In genomic region chr14:102697125-102697900, GRCh38 we compare ENCODE assay signal across 15 cellular contexts.
A peak's percentile ranks its signal among the peaks of the same experiment; 100 is the strongest.
DNase-seq lines count a peak whose midpoint lies in the region; ATAC-seq, FAIRE-seq and TF ChIP-seq lines count a peak whose summit lies in the region.
"Had no signal": no experiment of that assay in that cellular context is flagged by ENCODE, and none has a peak within 500 bp of the region (broad histone marks: within the 10 kb centered on the region; RNA-seq: fewer than 3 reads in every experiment).

No MANE protein-coding gene starts in this region.

- POLR2A ChIA-PET in endothelial cell of umbilical vein (lab: Charles Lee) (interaction anchor here (0.6 kb wide), 1 partner anchor 11 kb away, joined by 4 read pairs; no protein-coding TSS in a partner anchor), SK-N-SH (lab: Yijun Ruan, JAX) (interaction anchor here (0.5 kb wide), 1 partner anchor 103 kb away, joined by 6 read pairs; no protein-coding TSS in a partner anchor)

- CTCF ChIA-PET in endothelial cell of umbilical vein (lab: Charles Lee): interaction anchor here (0.5 to 5.0 kb wide), 7 partner anchors 8 to 335 kb away, joined by 3 to 59 read pairs (median 4); no protein-coding TSS in a partner anchor
- CTCF ChIA-PET in SK-N-SH (lab: Yijun Ruan, JAX): interaction anchor here (0.9 to 4.7 kb wide), 2 partner anchors 77 to 595 kb away, joined by 3 to 66 read pairs; no protein-coding TSS in a partner anchor

- 32 to 45% (median 34%) methylated on average over 8 of the region's 8 CpGs for WGBS in psoas muscle, 3 donors
- 82% methylated on average over 8 of the region's 8 CpGs for WGBS in SK-N-SH (ENCODE audit: low lambda C conversion rate)

- H3F3A ChIP-seq in SK-N-SH (replicated peaks; ENCODE audit: insufficient read depth): peaks cover 14% of the 10 kb centered on the region

- H3K4me2 ChIP-seq in endothelial cell of umbilical vein (ENCODE audit: insufficient read depth, low read length) (no peak overlapping the region), SK-N-SH (no peak overlapping the region)

- dilution Hi-C loops in endothelial cell of umbilical vein (cut with MboI; ENCODE audit: extremely low pct_ligation_motif_present, low sequenced_read_pairs): no loop called here

- TF ChIP-seq POLR2A in endothelial cell of umbilical vein (IDR thresholded peaks at IDR 0.05; ENCODE audit: low read depth, low read length): no peak

- intact Hi-C loops in Right ventricle myocardium inferior (cut with DNase I) (loop anchor here (10.0 kb wide), 2 partner anchors 103 to 377 kb away; partner anchors contain the start of gene RCOR1), cardiac septum (cut with DNase I) (loop anchor here (5.0 to 10.0 kb wide), 2 partner anchors 173 to 220 kb away; no protein-coding TSS in a partner anchor), endothelial cell of umbilical vein (cut with micrococcal nuclease) (no loop called here), psoas muscle (cut with DNase I) (loop anchor here (5.0 to 10.0 kb wide), 2 partner anchors 220 to 377 kb away; no protein-coding TSS in a partner anchor)

- H4K20me1 ChIP-seq in endothelial cell of umbilical vein (replicated peaks; ENCODE audit: control insufficient read depth, extremely low read depth, insufficient read depth, low read length) (no peaks in the 10 kb centered on the region), SK-N-SH (ENCODE audit: insufficient read depth) (peaks cover 51% of the 10 kb centered on the region)

- BruUV-seq in endothelial cell of umbilical vein (replicated peaks; lab: Mats Ljungman, UMichigan): no TSS peak

- H3K9me3 ChIP-seq in endothelial cell of umbilical vein (replicated peaks; ENCODE audit: control insufficient read depth, insufficient read depth, low read length): no peaks in the 10 kb centered on the region
- no peaks in the 10 kb centered on the region for H3K9me3 ChIP-seq in psoas muscle
- no peaks in the 10 kb centered on the region for H3K9me3 ChIP-seq in SK-N-SH
- H3K9me3 ChIP-seq: left lung had no signal

- DNase-seq in Right ventricle myocardium inferior (ENCODE audit: missing footprints) (no peak), cardiac septum (ENCODE audit: low spot score) (no peak), NCI-H146 (lab: John Stamatoyannopoulos, UW) (peak; percentile 70), endothelial cell of umbilical vein (ENCODE audit: low read depth, low spot score) (peak; percentile 19), psoas muscle (no peak), SK-N-SH (no peak), G401 (ENCODE audit: low spot score) (no peak)
- DNase-seq: activated CD4-positive, alpha-beta memory T cell treated with anti-CD3 and anti-CD28 coated beads, Interleukin-2, amount 10 ng/mL, durations not matched to agents 7 days and 5 days; Kasumi-1; left lung; natural killer cell; NCI-H1694; NCI-H446 treated with DMSO at 0.1 percent for 48 hours had no signal

- in situ Hi-C loops in G401 (cut with HindIII; ENCODE audit: low sequenced_read_pairs): no loop called here

- H2AFZ ChIP-seq in endothelial cell of umbilical vein (ENCODE audit: low read depth, low read length) (no peak overlapping the region), SK-N-SH (ENCODE audit: low read depth) (no peak overlapping the region)

- H3K36me3 ChIP-seq in endothelial cell of umbilical vein (ENCODE audit: control insufficient read depth in 2 of 2, extremely low read depth in 1 of 2, insufficient read depth in 2 of 2, low read length in 2 of 2): no peaks in the 10 kb centered on the region
- H3K36me3 ChIP-seq in psoas muscle (ENCODE audit: insufficient read depth in 1 of 2, low read depth in 1 of 2): peaks cover 0 to 8% of the 10 kb centered on the region in 2 donors
- H3K36me3 ChIP-seq in SK-N-SH (replicated peaks in 1 of 2; ENCODE audit: control insufficient read depth in 1 of 2, insufficient read depth in 2 of 2, low read length in 1 of 2): peaks cover 0 to 10% of the 10 kb centered on the region in 2 experiments

- H3K79me2 ChIP-seq in endothelial cell of umbilical vein (ENCODE audit: control insufficient read depth, insufficient read depth, low read length): peaks cover 40% of the 10 kb centered on the region
- H3K79me2 ChIP-seq in SK-N-SH (ENCODE audit: insufficient read depth): peaks cover 56% of the 10 kb centered on the region

- H3K27ac ChIP-seq in endothelial cell of umbilical vein (ENCODE audit: insufficient read depth, low read depth, low read length): no peak overlapping the region
- H3K27ac ChIP-seq in psoas muscle: no peak overlapping the region
- H3K27ac ChIP-seq in SK-N-SH (ENCODE audit: low read depth in 2 of 2, low read length in 1 of 2): no peak overlapping the region
- H3K27ac ChIP-seq: left lung had no signal

- H3K4me3 ChIP-seq in endothelial cell of umbilical vein (replicated peaks in 1 of 3; ENCODE audit: insufficient read depth in 1 of 3, low read depth in 1 of 3, low read length in 3 of 3) (no peak overlapping the region), psoas muscle (no peak overlapping the region), SK-N-SH (ENCODE audit: low read depth in 2 of 2, low read length in 1 of 2) (no peak overlapping the region)
- H3K4me3 ChIP-seq: left lung had no signal

- H3K4me1 ChIP-seq in endothelial cell of umbilical vein (ENCODE audit: control insufficient read depth, extremely low read depth, insufficient read depth, low read length) (peaks cover 18% of the 10 kb centered on the region), psoas muscle (peaks cover 21% of the 10 kb centered on the region), SK-N-SH (ENCODE audit: control insufficient read depth in 1 of 2, insufficient read depth in 2 of 2, low read depth in 1 of 2, low read length in 1 of 2) (peaks cover 0 to 27% of the 10 kb centered on the region in 2 experiments; a peak in 3 of 4 replicates)

- H3K9ac ChIP-seq in endothelial cell of umbilical vein (replicated peaks; ENCODE audit: extremely low read depth, insufficient read depth, low read length) (no peak overlapping the region), SK-N-SH (no peak overlapping the region)

- no peak for TF ChIP-seq EP300 in SK-N-SH (IDR thresholded peaks at IDR 0.05; ENCODE audit: borderline replicate concordance in 1 of 2, low read depth in 1 of 2, low read length in 1 of 2)

- peak; percentile 26 for FAIRE-seq in endothelial cell of umbilical vein (lab: Jason Lieb, UNC)
- FAIRE-seq: D721Med had no signal

- no peaks in the 10 kb centered on the region for H3K9me1 ChIP-seq in endothelial cell of umbilical vein (replicated peaks; ENCODE audit: control insufficient read depth, extremely low read depth, insufficient read depth, low read length)

- ATAC-seq in Right ventricle myocardium inferior (peak; percentile 34), psoas muscle (peak; percentile 47 to 80 (median 69)), GM21447 (IDR thresholded peaks at IDR 0.05; ENCODE audit: unreplicated experiment) (no peak)
- ATAC-seq: left lung, natural killer cell had no signal

- TF ChIP-seq RAD21 in SK-N-SH (IDR thresholded peaks at IDR 0.05; ENCODE audit: low read length): no peak

- H3K27me3 ChIP-seq in endothelial cell of umbilical vein (ENCODE audit: control insufficient read depth in 2 of 2, insufficient read depth in 2 of 2, low read length in 2 of 2) (no peaks in the 10 kb centered on the region), psoas muscle (ENCODE audit: insufficient read depth in 3 of 3, low read length in 2 of 3) (no peaks in the 10 kb centered on the region), SK-N-SH (ENCODE audit: insufficient read depth) (no peaks in the 10 kb centered on the region)
- H3K27me3 ChIP-seq: left lung had no signal

- TF ChIP-seq CTCF in endothelial cell of umbilical vein (IDR thresholded peaks at IDR 0.05; ENCODE audit: extremely low read depth in 1 of 2, insufficient read depth in 1 of 2, low read depth in 1 of 2, low read length in 2 of 2) (no peak), psoas muscle (IDR thresholded peaks at IDR 0.05) (no peak), SK-N-SH (IDR thresholded peaks at IDR 0.05) (no peak)

- H3K9me2 ChIP-seq in SK-N-SH: no peaks in the 10 kb centered on the region

TF ChIP-seq in endothelial cell of umbilical vein, 7 proteins besides CTCF, POLR2A, EP300 and RAD21:
- TF ChIP-seq MAX (IDR thresholded peaks at IDR 0.05; ENCODE audit: insufficient read depth, insufficient read length) (no peak), JUN (IDR thresholded peaks at IDR 0.05; ENCODE audit: borderline replicate concordance, insufficient read depth, insufficient read length, low read depth) (no peak), EZH2 (IDR thresholded peaks at IDR 0.05; ENCODE audit: borderline replicate concordance, low read depth, low read length, severe bottlenecking) (no peak), FOS (IDR thresholded peaks at IDR 0.05; ENCODE audit: borderline replicate concordance, insufficient read depth, low read length) (no peak), POLR2AphosphoS5 (IDR thresholded peaks at IDR 0.05; ENCODE audit: insufficient read depth, low read depth, low read length) (no peak), GATA2 (IDR thresholded peaks at IDR 0.05; ENCODE audit: insufficient read depth, insufficient read length, low read depth, low read length) (no peak), MYC (IDR thresholded peaks at IDR 0.05; ENCODE audit: low read depth, low read length) (no peak)

TF ChIP-seq in SK-N-SH, 30 proteins besides CTCF, POLR2A, EP300 and RAD21 (continues in another document):
- TF ChIP-seq FOSL2 (IDR thresholded peaks at IDR 0.05; ENCODE audit: borderline replicate concordance, low read depth) (no peak), MAX (IDR thresholded peaks at IDR 0.05; ENCODE audit: low read depth) (no peak), TCF12 (IDR thresholded peaks at IDR 0.05) (no peak), RFX5 (IDR thresholded peaks at IDR 0.05; ENCODE audit: low read length) (no peak)
- TF ChIP-seq, protein P1, sequence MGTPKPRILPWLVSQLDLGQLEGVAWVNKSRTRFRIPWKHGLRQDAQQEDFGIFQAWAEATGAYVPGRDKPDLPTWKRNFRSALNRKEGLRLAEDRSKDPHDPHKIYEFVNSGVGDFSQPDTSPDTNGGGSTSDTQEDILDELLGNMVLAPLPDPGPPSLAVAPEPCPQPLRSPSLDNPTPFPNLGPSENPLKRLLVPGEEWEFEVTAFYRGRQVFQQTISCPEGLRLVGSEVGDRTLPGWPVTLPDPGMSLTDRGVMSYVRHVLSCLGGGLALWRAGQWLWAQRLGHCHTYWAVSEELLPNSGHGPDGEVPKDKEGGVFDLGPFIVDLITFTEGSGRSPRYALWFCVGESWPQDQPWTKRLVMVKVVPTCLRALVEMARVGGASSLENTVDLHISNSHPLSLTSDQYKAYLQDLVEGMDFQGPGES (IDR thresholded peaks at IDR 0.05; ENCODE audit: low read depth, low read length): no peak
- TF ChIP-seq, protein P2, sequence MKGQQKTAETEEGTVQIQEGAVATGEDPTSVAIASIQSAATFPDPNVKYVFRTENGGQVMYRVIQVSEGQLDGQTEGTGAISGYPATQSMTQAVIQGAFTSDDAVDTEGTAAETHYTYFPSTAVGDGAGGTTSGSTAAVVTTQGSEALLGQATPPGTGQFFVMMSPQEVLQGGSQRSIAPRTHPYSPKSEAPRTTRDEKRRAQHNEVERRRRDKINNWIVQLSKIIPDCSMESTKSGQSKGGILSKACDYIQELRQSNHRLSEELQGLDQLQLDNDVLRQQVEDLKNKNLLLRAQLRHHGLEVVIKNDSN (IDR thresholded peaks at IDR 0.05; ENCODE audit: borderline replicate concordance, low read depth): no peak

Comparison
In these comparisons a context has a peak if more than half of its experiments do, and no peak if none do; other contexts are left out.
1. DNase-seq: peak in NCI-H146 (single experiment) and endothelial cell of umbilical vein (single experiment); none in Right ventricle myocardium inferior (single experiment), cardiac septum (single experiment), psoas muscle (0 of 2), SK-N-SH (single experiment) and G401 (single experiment).